In the genomic region with DNA sequence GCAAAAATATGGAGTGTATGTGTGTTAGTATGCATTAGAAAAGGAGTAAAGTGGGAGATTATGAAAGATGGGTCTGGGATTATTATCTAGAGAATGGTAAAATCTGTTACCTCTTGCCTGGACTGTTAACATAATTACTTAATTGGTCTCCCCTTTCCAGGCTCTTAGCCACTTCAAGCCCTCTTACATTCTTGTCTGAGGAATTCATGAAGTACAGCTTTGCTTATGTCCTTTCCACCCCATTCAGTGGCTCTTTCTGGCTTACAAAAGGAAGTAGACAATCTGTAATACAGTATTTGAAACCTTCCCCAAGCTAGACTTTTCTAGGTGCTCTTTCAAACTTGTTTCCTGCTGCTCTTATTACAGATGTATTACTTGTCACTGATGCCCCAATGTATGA, we compare ENCODE assay signal across 10 cellular contexts.
A peak's percentile ranks its signal among the peaks of the same experiment; 100 is the strongest.
DNase-seq lines count a peak whose midpoint lies in the region; ATAC-seq and TF ChIP-seq lines count a peak whose summit lies in the region.
"Had no signal": no experiment of that assay in that cellular context is flagged by ENCODE, and none has a peak within 500 bp of the region (broad histone marks: within the 10 kb centered on the region; RNA-seq: fewer than 3 reads in every experiment).

No MANE protein-coding gene starts in this region.

- peaks cover 60% of the 10 kb centered on the region for H3K36me3 Mint-ChIP-seq in activated naive CD4-positive, alpha-beta T cell treated with anti-CD3 and anti-CD28 coated beads, Interleukin-2, amount 10 ng/mL, durations not matched to agents 7 days and 5 days

- DNase-seq in activated naive CD4-positive, alpha-beta T cell treated with anti-CD3 and anti-CD28 coated beads, Interleukin-2, amount 10 ng/mL, durations not matched to agents 7 days and 5 days = no peak
- no peak for DNase-seq in activated naive CD4-positive, alpha-beta T cell treated with Interleukin-2 at 50 U/mL for 16 hours
- DNase-seq in NCI-H524 (lab: John Stamatoyannopoulos, UW) (peak; percentile 80 to 97), heart right ventricle (no peak), tibial artery (no peak), cortex of kidney (lab: John Stamatoyannopoulos, UW) (no peak), HUDEP-2 (lab: John Stamatoyannopoulos, UW; ENCODE audit: unreplicated experiment in 76 of 76) (no peak)
- DNase-seq: C1 segment of cervical spinal cord, islet precursor cell had no signal

- H3K36me3 ChIP-seq in heart right ventricle (peaks cover 0 to 30% (median 0%) of the 10 kb centered on the region in 9 donors), tibial artery (peaks cover 0 to 3% (median 0%) of the 10 kb centered on the region in 3 donors)

- H3K4me3 ChIP-seq in heart right ventricle (no peak overlapping the region), tibial artery (no peak overlapping the region)

- peak overlapping the region; percentile 38 for H3K27ac Mint-ChIP-seq in activated naive CD4-positive, alpha-beta T cell treated with anti-CD3 and anti-CD28 coated beads, Interleukin-2, amount 10 ng/mL, durations not matched to agents 7 days and 5 days

- H3K4me1 Mint-ChIP-seq in activated naive CD4-positive, alpha-beta T cell treated with anti-CD3 and anti-CD28 coated beads, Interleukin-2, amount 10 ng/mL, durations not matched to agents 7 days and 5 days = peaks cover 52% of the 10 kb centered on the region

- TF ChIP-seq CTCF in heart right ventricle (IDR thresholded peaks at IDR 0.05) (no peak), tibial artery (IDR thresholded peaks at IDR 0.05) (no peak)

- intact Hi-C loops in heart right ventricle (cut with DNase I) (no loop called here), tibial artery (cut with DNase I; ENCODE audit: low total_unique reads) (no loop called here)

- H3K4me1 ChIP-seq in heart right ventricle (peaks cover 0 to 97% (median 85%) of the 10 kb centered on the region in 9 donors), tibial artery (peaks cover 3 to 100% (median 79%) of the 10 kb centered on the region in 4 donors)

- no peak overlapping the region for H3K4me3 Mint-ChIP-seq in activated naive CD4-positive, alpha-beta T cell treated with anti-CD3 and anti-CD28 coated beads, Interleukin-2, amount 10 ng/mL, durations not matched to agents 7 days and 5 days

- CTCF ChIA-PET in activated naive CD4-positive, alpha-beta T cell treated with anti-CD3 and anti-CD28 coated beads, Interleukin-2, amount 10 ng/mL, durations not matched to agents 7 days and 5 days (lab: Charles Lee) = interaction anchor here (0.6 kb wide), 1 partner anchor 8 kb away, joined by 3 read pairs; no protein-coding TSS in a partner anchor

- no peak for ATAC-seq in heart right ventricle
- ATAC-seq in GM19395 (IDR thresholded peaks at IDR 0.05; ENCODE audit: unreplicated experiment) = no peak

- peak overlapping the region; percentile 5 to 85 (median 44) for H3K27ac ChIP-seq in heart right ventricle
- H3K27ac ChIP-seq in tibial artery = peak overlapping the region; percentile 86 to 87

- H3K9me3 Mint-ChIP-seq in activated naive CD4-positive, alpha-beta T cell treated with anti-CD3 and anti-CD28 coated beads, Interleukin-2, amount 10 ng/mL, durations not matched to agents 7 days and 5 days = no peaks in the 10 kb centered on the region

- H3K27me3 ChIP-seq in heart right ventricle = no peaks in the 10 kb centered on the region
- H3K27me3 ChIP-seq in tibial artery = no peaks in the 10 kb centered on the region

- no peaks in the 10 kb centered on the region for H3K27me3 Mint-ChIP-seq in activated naive CD4-positive, alpha-beta T cell treated with anti-CD3 and anti-CD28 coated beads, Interleukin-2, amount 10 ng/mL, durations not matched to agents 7 days and 5 days

- H3K9me3 ChIP-seq in heart right ventricle = peaks cover 0 to 5% (median 0%) of the 10 kb centered on the region in 11 donors
- H3K9me3 ChIP-seq in tibial artery = no peaks in the 10 kb centered on the region

Comparison
In these comparisons a context has a peak if more than half of its experiments do, and no peak if none do; other contexts are left out.
1. DNase-seq: peak in NCI-H524 (2 of 2); none in activated naive CD4-positive, alpha-beta T cell treated with anti-CD3 and anti-CD28 coated beads, Interleukin-2, amount 10 ng/mL, durations not matched to agents 7 days and 5 days (single experiment), activated naive CD4-positive, alpha-beta T cell treated with Interleukin-2 at 50 U/mL for 16 hours (single experiment), heart right ventricle (0 of 2), tibial artery (0 of 2), cortex of kidney (single experiment) and HUDEP-2 (0 of 76).